In the genomic region with DNA sequence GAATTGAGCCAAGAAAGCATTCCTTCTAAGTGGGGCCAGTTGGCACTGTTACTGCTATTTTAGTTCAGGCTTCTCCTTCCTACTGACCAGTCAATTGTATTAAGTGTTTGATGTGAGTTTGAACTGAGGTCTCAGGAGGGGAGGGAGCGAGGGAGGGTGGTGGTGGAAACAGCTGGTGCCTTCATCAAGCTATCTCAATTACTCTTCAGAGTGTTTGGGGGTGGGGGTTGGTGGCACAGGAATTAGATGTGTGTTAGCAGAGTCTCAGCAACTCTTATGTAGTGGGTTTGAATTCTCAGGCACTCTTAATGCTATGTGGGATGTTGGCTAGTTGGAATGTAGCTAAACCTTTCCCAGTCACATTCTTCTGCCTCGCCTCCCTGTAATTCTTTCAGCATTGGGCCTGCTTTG, we compare ENCODE assay signal across 11 cellular contexts. TPM values are rescaled to one million over a fixed set of nuclear protein-coding genes. Genes with fewer than 3 reads are reported as not detected.
A peak's percentile ranks its signal among the peaks of the same experiment; 100 is the strongest.
DNase-seq lines count a peak whose midpoint lies in the region; ATAC-seq, FAIRE-seq and TF ChIP-seq lines count a peak whose summit lies in the region.
"Had no signal": no experiment of that assay in that cellular context is flagged by ENCODE, and none has a peak within 500 bp of the region (broad histone marks: within the 10 kb centered on the region; RNA-seq: fewer than 3 reads in every experiment).

No MANE protein-coding gene starts in this region.

- no peaks in the 10 kb centered on the region for H3K27me3 ChIP-seq in duodenal mucosa (ENCODE audit: control insufficient read depth in 1 of 2, insufficient read depth in 2 of 2, low read length in 2 of 2)
- H3K27me3 ChIP-seq in mucosa of stomach (ENCODE audit: control insufficient read depth, insufficient read depth, low read length) = no peaks in the 10 kb centered on the region
- H3K27me3 ChIP-seq in upper lobe of right lung = no peaks in the 10 kb centered on the region

- H3K4me1 ChIP-seq in duodenal mucosa (ENCODE audit: control insufficient read depth in 1 of 2, insufficient read depth in 2 of 2, low read length in 2 of 2) (peaks cover 66 to 69% of the 10 kb centered on the region in 2 donors), mucosa of stomach (ENCODE audit: control insufficient read depth, insufficient read depth, low read length) (peaks cover 92% of the 10 kb centered on the region), upper lobe of right lung (peaks cover 95% of the 10 kb centered on the region)

- TF ChIP-seq CTCF in upper lobe of right lung (IDR thresholded peaks at IDR 0.05) = no peak

- H3K9me3 ChIP-seq in duodenal mucosa (ENCODE audit: control insufficient read depth in 1 of 2, low read length in 2 of 2) (no peaks in the 10 kb centered on the region), mucosa of stomach (ENCODE audit: control insufficient read depth, low read length) (no peaks in the 10 kb centered on the region), upper lobe of right lung (no peaks in the 10 kb centered on the region)

- H3K9ac ChIP-seq in duodenal mucosa (ENCODE audit: low read depth in 1 of 2, low read length in 2 of 2) (peak overlapping the region; percentile 14 to 39), mucosa of stomach (ENCODE audit: low read length) (peak overlapping the region; percentile 5)

- peak overlapping the region; percentile 26 for H3K27ac ChIP-seq in duodenal mucosa (ENCODE audit: low read depth, low read length)
- H3K27ac ChIP-seq in upper lobe of right lung = peak overlapping the region; percentile 89

- H3K4me3 ChIP-seq in duodenal mucosa (ENCODE audit: low read depth in 1 of 2, low read length in 2 of 2) (peak overlapping the region; percentile 11 to 40), mucosa of stomach (ENCODE audit: low read length) (no peak overlapping the region), upper lobe of right lung (peak overlapping the region; percentile 30)

- ATAC-seq in upper lobe of right lung = peak; percentile 59
- ATAC-seq in HG02870 (IDR thresholded peaks at IDR 0.05; ENCODE audit: unreplicated experiment) = no peak

- no peak for FAIRE-seq in urothelium cell line (lab: Jason Lieb, UNC)

- peak; percentile 23 for DNase-seq in DMS 273 (lab: John Stamatoyannopoulos, UW; ENCODE audit: unreplicated experiment)
- DNase-seq in DMS 273 treated with DMSO at 0.1 percent for 48 hours (lab: John Stamatoyannopoulos, UW) = no peak
- DNase-seq in upper lobe of right lung = no peak
- DNase-seq in urothelium cell line (ENCODE audit: low spot score) = no peak
- DNase-seq in NCI-H510A (lab: John Stamatoyannopoulos, UW) = no peak
- DNase-seq: aorta, NCI-H1436 had no signal

- intact Hi-C loops in upper lobe of right lung (cut with DNase I) = no loop called here

- H3K36me3 ChIP-seq in duodenal mucosa (ENCODE audit: control insufficient read depth in 1 of 2, insufficient read depth in 2 of 2, low read length in 2 of 2) (no peaks in the 10 kb centered on the region), mucosa of stomach (ENCODE audit: control insufficient read depth, insufficient read depth, low read length) (no peaks in the 10 kb centered on the region), upper lobe of right lung (no peaks in the 10 kb centered on the region)

RNA-seq across cellular contexts. Expression of a gene that starts 14.5 kb away (rescaled TPM):
- 245 TPM for total RNA-seq in upper lobe of right lung

RNA-seq across cellular contexts. Expression of a gene that starts 24.5 kb away (rescaled TPM):
- not detected for total RNA-seq in upper lobe of right lung
- total RNA-seq: A172, aorta had no signal

RNA-seq across cellular contexts. Expression of a gene that starts 34.8 kb away (rescaled TPM):
- total RNA-seq in upper lobe of right lung = 103 TPM
